Comparison of ENCODE assay signal across 1 cellular context in genomic region chr22:23211622-23212021, GRCh38.
TF ChIP-seq lines count a peak whose summit lies in the region.

No MANE protein-coding gene starts in this region.

TF ChIP-seq in K562, 482 proteins besides CTCF, POLR2A, EP300 and RAD21:
- no peak for TF ChIP-seq CHAMP1 (IDR thresholded peaks at IDR 0.05)
- no peak for TF ChIP-seq ATF3 (IDR thresholded peaks at IDR 0.05)
- TF ChIP-seq ATF3 (CRISPR knock-in tag; conservative IDR thresholded peaks at IDR 0.05): peak; percentile 71; the same call in 1 of the 2 replicates
- 0 out of 4 replicates have a peak, but pooled peaks of 1 of the 2 experiments have one; percentile 1 for TF ChIP-seq MLX (CRISPR knock-in tag; conservative IDR thresholded peaks at IDR 0.05)
TF ChIP-seq in K562: peak in this region for 2.
